Comparison of ENCODE assay signal across 1 cellular context in the genomic region with DNA sequence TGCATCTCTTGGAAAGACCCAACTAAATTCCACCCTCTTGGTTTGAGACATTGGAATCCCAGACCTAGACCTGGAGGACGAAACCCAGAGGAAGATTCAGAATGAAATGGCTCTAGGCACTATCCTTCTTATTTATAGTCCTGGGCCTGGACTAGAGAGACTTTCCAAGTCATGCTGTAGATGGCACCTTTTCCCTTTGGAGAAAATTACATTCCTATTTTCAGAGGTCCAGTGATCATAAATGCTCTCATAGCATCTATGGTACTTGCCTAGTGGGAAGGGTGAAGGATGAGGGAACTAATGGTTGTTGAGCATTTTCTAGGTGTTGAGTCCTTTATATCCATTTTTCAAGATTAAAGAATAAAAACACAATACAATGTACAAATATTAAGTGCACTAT.
TF ChIP-seq lines count a peak whose summit lies in the region.

No MANE protein-coding gene starts in this region.

TF ChIP-seq in HepG2, 621 proteins besides CTCF, POLR2A, EP300 and RAD21:
- TF ChIP-seq ZNF383 (CRISPR knock-in tag; IDR thresholded peaks at IDR 0.05; ENCODE audit: borderline replicate concordance) (no peak), NR3C1 (CRISPR knock-in tag; IDR thresholded peaks at IDR 0.05) (no peak), KDM5A (IDR thresholded peaks at IDR 0.05; ENCODE audit: borderline replicate concordance, low read length) (no peak), ZBTB10 (CRISPR knock-in tag; IDR thresholded peaks at IDR 0.05; ENCODE audit: borderline replicate concordance) (no peak), ZNF564 (CRISPR knock-in tag; IDR thresholded peaks at IDR 0.05) (no peak), SNAPC2 (CRISPR knock-in tag; IDR thresholded peaks at IDR 0.05) (no peak), TOE1 (CRISPR knock-in tag; IDR thresholded peaks at IDR 0.05) (no peak), GRHL1 (CRISPR knock-in tag; conservative IDR thresholded peaks at IDR 0.05) (no peak)
